In genomic region chr2:49780949-49781348, GRCh38 we compare ENCODE assay signal across 8 cellular contexts.
"Had no signal": no experiment of that assay in that cellular context is flagged by ENCODE, and none has a peak within 500 bp of the region (broad histone marks: within the 10 kb centered on the region; RNA-seq: fewer than 3 reads in every experiment).

No MANE protein-coding gene starts in this region.

- FAIRE-seq: G401.6, GM12878, GM12891, GM12892, GM18507, GM19239 had no signal

- H3K4me3 ChIP-seq: GM12878 had no signal

- ATAC-seq: GM12878 had no signal

- DNase-seq: GDM1, GF-D8 had no signal
